Comparison of ENCODE assay signal across 8 cellular contexts in the genomic region with DNA sequence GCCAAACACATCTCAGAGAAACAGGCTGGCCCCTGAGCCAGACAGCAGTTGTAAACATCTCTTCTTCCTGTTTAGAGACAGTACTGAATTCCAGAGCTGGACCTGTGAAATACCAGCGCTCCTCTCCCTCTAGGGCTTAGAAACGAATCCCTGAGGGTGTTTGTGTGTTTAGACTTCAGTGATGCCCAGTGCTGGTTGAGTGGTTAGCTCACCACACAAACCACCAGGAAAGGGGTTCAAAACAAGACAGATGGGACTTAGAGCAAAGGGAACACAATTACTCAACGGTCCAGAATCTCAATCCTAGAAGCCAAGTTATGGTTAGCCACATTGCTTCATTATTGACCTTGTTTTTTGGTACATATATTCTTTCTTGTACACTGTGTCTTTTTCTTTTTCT.
DNase-seq lines count a peak whose midpoint lies in the region; ATAC-seq, FAIRE-seq and TF ChIP-seq lines count a peak whose summit lies in the region.

No MANE protein-coding gene starts in this region.

- no peaks in the 10 kb centered on the region for H3K9me3 Mint-ChIP-seq in CD4-positive, alpha-beta T cell

- DNase-seq in SJCRH30 (peak; percentile 4 to 9), kidney (no peak), NCI-H748 treated with DMSO at 0.1 percent for 48 hours (lab: John Stamatoyannopoulos, UW) (no peak), NCI-H1092 (lab: John Stamatoyannopoulos, UW) (no peak)
- no peak for DNase-seq in CD4-positive, alpha-beta T cell
- no peak for DNase-seq in stimulated activated CD4-positive, alpha-beta T cell treated with anti-CD3 and anti-CD28 coated beads, Interleukin-1b, Interleukin-23, amount 100 ng/mL, for 48 hours

- H3K27me3 Mint-ChIP-seq in CD4-positive, alpha-beta T cell, result no peaks in the 10 kb centered on the region

- no peaks in the 10 kb centered on the region for H3K36me3 Mint-ChIP-seq in CD4-positive, alpha-beta T cell (ENCODE audit: low read depth)

- no peaks in the 10 kb centered on the region for H3K27me3 ChIP-seq in SJCRH30
- H3K27me3 ChIP-seq in CD4-positive, alpha-beta T cell (ENCODE audit: control insufficient read depth, insufficient read depth, low read length), result no peaks in the 10 kb centered on the region

- H3K27ac Mint-ChIP-seq in CD4-positive, alpha-beta T cell, result no peak overlapping the region

- CTCF ChIA-PET in CD4-positive, alpha-beta T cell (lab: Charles Lee), result no interaction called here

- ATAC-seq in GM18505 (IDR thresholded peaks at IDR 0.05; ENCODE audit: unreplicated experiment), result peak; percentile 48
- peak; percentile 61 for ATAC-seq in HG02870 (IDR thresholded peaks at IDR 0.05; ENCODE audit: unreplicated experiment)
- no peak for ATAC-seq in CD4-positive, alpha-beta T cell (ENCODE audit: poor library complexity)

- POLR2A ChIA-PET in CD4-positive, alpha-beta T cell (lab: Charles Lee), result no interaction called here

- no peak overlapping the region for H3K9ac ChIP-seq in kidney (ENCODE audit: low read length in 2 of 2)

- no peak overlapping the region for H3K4me3 ChIP-seq in SJCRH30
- H3K4me3 ChIP-seq in kidney (ENCODE audit: low read length in 2 of 2), result no peak overlapping the region

- no peak overlapping the region for H3K4me3 Mint-ChIP-seq in CD4-positive, alpha-beta T cell

- H3K4me1 Mint-ChIP-seq in CD4-positive, alpha-beta T cell (ENCODE audit: low read depth), result peaks cover 15% of the 10 kb centered on the region

- H3K27ac ChIP-seq in SJCRH30 (no peak overlapping the region), kidney (ENCODE audit: low read depth in 2 of 2, low read length in 2 of 2) (peak overlapping the region; percentile 30 to 87)
- H3K27ac ChIP-seq in CD4-positive, alpha-beta T cell (ENCODE audit: low read depth, low read length), result no peak overlapping the region

- H3K4me1 ChIP-seq in SJCRH30 (no peaks in the 10 kb centered on the region; the same call in 1 of the 2 replicates), kidney (ENCODE audit: control insufficient read depth in 1 of 2, insufficient read depth in 1 of 2, low read depth in 1 of 2, low read length in 2 of 2) (peaks cover 35 to 44% of the 10 kb centered on the region in 2 donors)

- FAIRE-seq in kidney (lab: Jason Lieb, UNC), result no peak

- no peak for TF ChIP-seq POLR2A in GM18505 (IDR thresholded peaks at IDR 0.05; ENCODE audit: borderline replicate concordance, extremely low read depth, insufficient read depth, insufficient read length)

- H3K36me3 ChIP-seq in SJCRH30, result no peaks in the 10 kb centered on the region
- no peaks in the 10 kb centered on the region for H3K36me3 ChIP-seq in kidney (ENCODE audit: control insufficient read depth in 1 of 2, insufficient read depth in 2 of 2, low read length in 2 of 2)

- TF ChIP-seq CTCF in kidney (IDR thresholded peaks at IDR 0.05; ENCODE audit: borderline replicate concordance, extremely low read depth, insufficient read depth), result no peak
- no peak for TF ChIP-seq CTCF in CD4-positive, alpha-beta T cell (IDR thresholded peaks at IDR 0.05)

- H3K9me3 ChIP-seq in SJCRH30 (replicated peaks) (no peaks in the 10 kb centered on the region), kidney (ENCODE audit: control insufficient read depth in 1 of 2, low read length in 2 of 2) (no peaks in the 10 kb centered on the region)
- H3K9me3 ChIP-seq in CD4-positive, alpha-beta T cell (ENCODE audit: control insufficient read depth, low read length), result no peaks in the 10 kb centered on the region

- intact Hi-C loops in kidney (cut with DNase I), result no loop called here
- intact Hi-C loops in CD4-positive, alpha-beta T cell (cut with DNase I, micrococcal nuclease), result no loop called here

Comparison
In these comparisons a context has a peak if more than half of its experiments do, and no peak if none do; other contexts are left out.
1. DNase-seq: peak in SJCRH30 (2 of 2); none in kidney (single experiment), NCI-H748 treated with DMSO at 0.1 percent for 48 hours (single experiment), CD4-positive, alpha-beta T cell (0 of 10), NCI-H1092 (single experiment) and stimulated activated CD4-positive, alpha-beta T cell treated with anti-CD3 and anti-CD28 coated beads, Interleukin-1b, Interleukin-23, amount 100 ng/mL, for 48 hours (single experiment).
2. H3K27ac ChIP-seq: peak in kidney (2 of 2); none in SJCRH30 (single experiment) and CD4-positive, alpha-beta T cell (single experiment).